Comparison of ENCODE assay signal across 21 cellular contexts in the genomic region with DNA sequence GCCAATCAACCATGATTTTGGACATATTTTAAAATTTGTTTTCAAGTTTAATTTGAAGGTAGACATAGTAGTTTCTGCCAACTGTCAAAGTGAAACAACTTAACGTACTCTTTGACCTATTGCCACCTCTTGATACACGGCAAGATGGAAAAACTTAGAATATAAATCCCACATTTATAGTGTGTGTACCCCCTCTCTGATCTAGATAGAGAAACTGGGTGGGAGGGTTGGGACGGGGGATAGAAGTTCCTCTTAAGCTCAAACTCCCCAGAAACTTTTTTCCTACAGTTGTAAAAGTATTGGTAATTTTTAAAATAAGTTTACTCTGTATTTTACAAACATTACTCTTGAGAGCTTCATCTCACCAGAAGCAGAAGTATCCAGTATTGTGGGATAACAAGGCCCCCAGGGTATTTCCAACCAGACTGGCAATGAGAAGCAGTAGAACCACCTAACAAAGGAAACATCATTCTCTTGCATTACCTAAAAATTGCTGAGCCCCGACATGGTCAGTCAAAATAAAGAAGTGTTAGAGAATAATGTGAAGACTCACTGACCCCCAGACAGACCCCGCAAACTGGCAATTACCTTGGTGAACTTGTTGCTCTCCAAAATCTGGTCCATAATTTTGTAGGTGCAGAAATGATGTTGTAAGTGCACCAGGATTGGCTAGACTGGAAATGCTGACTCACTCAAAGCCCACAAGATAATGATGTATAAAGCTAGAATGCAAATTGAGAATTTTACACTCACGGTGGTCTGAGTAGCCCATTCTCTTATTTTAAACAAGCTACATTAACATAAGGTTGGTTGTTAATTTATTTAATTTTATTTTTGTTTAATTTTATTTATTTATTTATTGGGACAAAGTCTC.
DNase-seq lines count a peak whose midpoint lies in the region; ATAC-seq, FAIRE-seq and TF ChIP-seq lines count a peak whose summit lies in the region.
"Had no signal": no experiment of that assay in that cellular context is flagged by ENCODE, and none has a peak within 500 bp of the region (broad histone marks: within the 10 kb centered on the region; RNA-seq: fewer than 3 reads in every experiment).

No MANE protein-coding gene starts in this region.

- peaks cover 5% of the 10 kb centered on the region for H3K9me3 Mint-ChIP-seq in activated T-helper 1 cell treated with anti-CD3 and anti-CD28 coated beads, Interleukin-12 subunit alpha, Interleukin-12 subunit beta, Interleukin-2, Interleukin-4 antibody, amounts not matched to agents 30 ng/mL and 10 ng/mL and 1 ng/mL, durations not matched to agents 14 hours and 24 hours and 36 hours
- H3K9me3 Mint-ChIP-seq: neural crest cell had no signal

- H3K9me3 ChIP-seq in HepG2 (ENCODE audit: low read length) (no peaks in the 10 kb centered on the region), right lobe of liver (no peaks in the 10 kb centered on the region), IMR-90 (ENCODE audit: control insufficient read depth, insufficient read depth, low read length) (no peaks in the 10 kb centered on the region), thyroid gland (no peaks in the 10 kb centered on the region), sigmoid colon (no peaks in the 10 kb centered on the region)
- H3K9me3 ChIP-seq: ascending aorta, esophagus squamous epithelium, right atrium auricular region had no signal

- peaks cover 72% of the 10 kb centered on the region for H3K4me1 Mint-ChIP-seq in activated T-helper 1 cell treated with anti-CD3 and anti-CD28 coated beads, Interleukin-12 subunit alpha, Interleukin-12 subunit beta, Interleukin-2, Interleukin-4 antibody, amounts not matched to agents 30 ng/mL and 10 ng/mL and 1 ng/mL, durations not matched to agents 14 hours and 24 hours and 36 hours (ENCODE audit: low read depth)

- POLR2A ChIA-PET in HepG2 (lab: Yijun Ruan, JAX): no interaction called here
- POLR2A ChIA-PET in IMR-90 (lab: Charles Lee; ENCODE audit: unreplicated experiment): no interaction called here

- FAIRE-seq in HepG2 (lab: Jason Lieb, UNC): no peak
- FAIRE-seq: H54, islet of Langerhans had no signal

- TF ChIP-seq CTCF in HepG2 (CRISPR knock-in tag; IDR thresholded peaks at IDR 0.05) (no peak), right lobe of liver (IDR thresholded peaks at IDR 0.05) (no peak), IMR-90 (conservative IDR thresholded peaks at IDR 0.05; ENCODE audit: low read depth, low read length) (no peak), thyroid gland (IDR thresholded peaks at IDR 0.05) (no peak), sigmoid colon (IDR thresholded peaks at IDR 0.05) (no peak)

- H3K27ac ChIP-seq in HepG2 (ENCODE audit: extremely low read length, insufficient read depth, low read length): peak overlapping the region; percentile 98
- no peak overlapping the region for H3K27ac ChIP-seq in right lobe of liver
- no peak overlapping the region for H3K27ac ChIP-seq in IMR-90 (ENCODE audit: insufficient read depth, low read length)
- peak overlapping the region; percentile 58 to 74 (median 70) for H3K27ac ChIP-seq in thyroid gland
- no peak overlapping the region for H3K27ac ChIP-seq in sigmoid colon
- H3K27ac ChIP-seq: ascending aorta, esophagus squamous epithelium, right atrium auricular region, SK-N-MC had no signal

- BruUV-seq in HepG2 (replicated peaks; lab: Mats Ljungman, UMichigan) (no TSS peak), IMR-90 (replicated peaks; lab: Mats Ljungman, UMichigan) (no TSS peak)

- TF ChIP-seq EP300 in HepG2 (IDR thresholded peaks at IDR 0.05; ENCODE audit: low read depth in 2 of 2, low read length in 2 of 2) (no peak), HepG2 (CRISPR knock-in tag; IDR thresholded peaks at IDR 0.05; ENCODE audit: borderline replicate concordance) (no peak), sigmoid colon (IDR thresholded peaks at IDR 0.05) (no peak)

- peak overlapping the region; percentile 59 for H3K4me3 Mint-ChIP-seq in activated T-helper 1 cell treated with anti-CD3 and anti-CD28 coated beads, Interleukin-12 subunit alpha, Interleukin-12 subunit beta, Interleukin-2, Interleukin-4 antibody, amounts not matched to agents 30 ng/mL and 10 ng/mL and 1 ng/mL, durations not matched to agents 14 hours and 24 hours and 36 hours
- H3K4me3 Mint-ChIP-seq: neural crest cell had no signal

- peaks cover 3% of the 10 kb centered on the region for H3K36me3 Mint-ChIP-seq in activated T-helper 1 cell treated with anti-CD3 and anti-CD28 coated beads, Interleukin-12 subunit alpha, Interleukin-12 subunit beta, Interleukin-2, Interleukin-4 antibody, amounts not matched to agents 30 ng/mL and 10 ng/mL and 1 ng/mL, durations not matched to agents 14 hours and 24 hours and 36 hours (ENCODE audit: low read depth)

- H3K4me1 ChIP-seq in HepG2 (ENCODE audit: insufficient read depth, low read length): peaks cover 73% of the 10 kb centered on the region
- H3K4me1 ChIP-seq in right lobe of liver: no peaks in the 10 kb centered on the region
- H3K4me1 ChIP-seq in IMR-90 (ENCODE audit: control insufficient read depth, insufficient read depth, low read length): no peaks in the 10 kb centered on the region
- peaks cover 26 to 29% of the 10 kb centered on the region in 2 donors for H3K4me1 ChIP-seq in thyroid gland
- H3K4me1 ChIP-seq in sigmoid colon: peaks cover 0 to 6% (median 0%) of the 10 kb centered on the region in 4 donors
- H3K4me1 ChIP-seq: ascending aorta had no signal

- TF ChIP-seq RAD21 in HepG2 (CRISPR knock-in tag; IDR thresholded peaks at IDR 0.05) (no peak), IMR-90 (IDR thresholded peaks at IDR 0.05; ENCODE audit: low read length) (no peak)

- H3K27ac Mint-ChIP-seq in activated T-helper 1 cell treated with anti-CD3 and anti-CD28 coated beads, Interleukin-12 subunit alpha, Interleukin-12 subunit beta, Interleukin-2, Interleukin-4 antibody, amounts not matched to agents 30 ng/mL and 10 ng/mL and 1 ng/mL, durations not matched to agents 14 hours and 24 hours and 36 hours: peak overlapping the region; percentile 87

- H3K56ac ChIP-seq in IMR-90 (ENCODE audit: extremely low read depth, insufficient read depth, low read length): no peak overlapping the region

- no peak overlapping the region for H2BK120ac ChIP-seq in IMR-90 (ENCODE audit: low read depth, low read length)

- no peaks in the 10 kb centered on the region for H3K27me3 Mint-ChIP-seq in activated T-helper 1 cell treated with anti-CD3 and anti-CD28 coated beads, Interleukin-12 subunit alpha, Interleukin-12 subunit beta, Interleukin-2, Interleukin-4 antibody, amounts not matched to agents 30 ng/mL and 10 ng/mL and 1 ng/mL, durations not matched to agents 14 hours and 24 hours and 36 hours (ENCODE audit: insufficient read depth)

- TF ChIP-seq POLR2A in HepG2 (IDR thresholded peaks at IDR 0.05; ENCODE audit: insufficient read depth in 1 of 2, low read depth in 2 of 2, low read length in 2 of 2) (no peak), right lobe of liver (IDR thresholded peaks at IDR 0.05) (no peak), IMR-90 (IDR thresholded peaks at IDR 0.05; ENCODE audit: low read depth, low read length) (no peak), thyroid gland (IDR thresholded peaks at IDR 0.05) (no peak), sigmoid colon (IDR thresholded peaks at IDR 0.05) (no peak)

- H3K4me2 ChIP-seq in HepG2 (ENCODE audit: low read depth, low read length): no peak overlapping the region
- no peak overlapping the region for H3K4me2 ChIP-seq in IMR-90 (ENCODE audit: low read depth, low read length)

- H3K18ac ChIP-seq in IMR-90 (ENCODE audit: low read depth, low read length): no peak overlapping the region

- DNase-seq in HepG2 (ENCODE audit: low spot score) (no peak), right lobe of liver (no peak), IMR-90 (no peak), thyroid gland (no peak), sigmoid colon (no peak)
- DNase-seq in activated T-helper 1 cell treated with anti-CD3 and anti-CD28 coated beads, Interleukin-12 subunit alpha, Interleukin-12 subunit beta, Interleukin-2, Interleukin-4 antibody, amounts not matched to agents 30 ng/mL and 10 ng/mL and 1 ng/mL, durations not matched to agents 14 hours and 24 hours and 36 hours (ENCODE audit: low spot score): no peak
- DNase-seq: activated CD8-positive, alpha-beta memory T cell treated with anti-CD3 and anti-CD28 coated beads, Interleukin-2, amount 50 U/mL, for 48 hours; DMS 273 treated with DMSO at 0.1 percent for 48 hours; esophagus squamous epithelium; KG1; mesendoderm; NCI-H1694; stimulated activated CD4-positive, alpha-beta T cell treated with anti-CD3 and anti-CD28 coated beads, Interleukin-2, amount 100 ng/mL, for 48 hours had no signal

- H3K9me1 ChIP-seq in IMR-90 (ENCODE audit: insufficient read depth, low read length): no peaks in the 10 kb centered on the region

- CTCF ChIA-PET in HepG2 (lab: Yijun Ruan, JAX; ENCODE audit: low intra/inter-chr PET ratio, low total read pairs): no interaction called here
- CTCF ChIA-PET in IMR-90 (lab: Yijun Ruan, JAX): no interaction called here

- no peak overlapping the region for H3K4me3 ChIP-seq in HepG2 (replicated peaks in 1 of 3; ENCODE audit: insufficient read depth in 1 of 3, low read depth in 2 of 3, low read length in 3 of 3)
- H3K4me3 ChIP-seq in right lobe of liver: no peak overlapping the region
- no peak overlapping the region for H3K4me3 ChIP-seq in IMR-90 (ENCODE audit: insufficient read depth, low read depth, low read length)
- H3K4me3 ChIP-seq in thyroid gland (replicated peaks in 1 of 3): no peak overlapping the region
- no peak overlapping the region for H3K4me3 ChIP-seq in sigmoid colon
- H3K4me3 ChIP-seq: ascending aorta, esophagus squamous epithelium, right atrium auricular region, SK-N-MC had no signal

- H3K27me3 ChIP-seq in HepG2 (ENCODE audit: control insufficient read depth in 1 of 2, insufficient read depth in 2 of 2, low read length in 2 of 2) (no peaks in the 10 kb centered on the region), right lobe of liver (no peaks in the 10 kb centered on the region), IMR-90 (ENCODE audit: control insufficient read depth, insufficient read depth, low read length) (no peaks in the 10 kb centered on the region), thyroid gland (no peaks in the 10 kb centered on the region), sigmoid colon (no peaks in the 10 kb centered on the region)
- H3K27me3 ChIP-seq: ascending aorta, esophagus squamous epithelium, right atrium auricular region had no signal

- H4K8ac ChIP-seq in IMR-90 (ENCODE audit: low read depth in 2 of 2, low read length in 2 of 2): no peak overlapping the region

- H4K20me1 ChIP-seq in HepG2 (ENCODE audit: insufficient read depth, low read length) (no peaks in the 10 kb centered on the region), IMR-90 (ENCODE audit: insufficient read depth, low read length) (no peaks in the 10 kb centered on the region)

- dilution Hi-C loops in IMR-90 (cut with HindIII; ENCODE audit: low sequenced_read_pairs, unreplicated experiment): no loop called here

- H2AK9ac ChIP-seq in IMR-90 (replicated peaks; ENCODE audit: low read depth, low read length, poor library complexity): no peak overlapping the region

- no peak overlapping the region for H3K4ac ChIP-seq in IMR-90 (ENCODE audit: low read depth, low read length)

- no peaks in the 10 kb centered on the region for H3K79me2 ChIP-seq in HepG2 (ENCODE audit: insufficient read depth, low read length)

- no peak overlapping the region for H4K91ac ChIP-seq in IMR-90 (ENCODE audit: insufficient read depth, low read depth, low read length)

- in situ Hi-C loops in HepG2 (cut with HindIII; ENCODE audit: extremely low pct_ligation_motif_present, low pct_unique_long_range_greater_than_20kb): no loop called here
- in situ Hi-C loops in IMR-90 (cut with MboI; ENCODE audit: low sequenced_read_pairs): no loop called here

- H2BK5ac ChIP-seq in IMR-90 (ENCODE audit: low read depth, low read length, poor library complexity, severe bottlenecking): no peak overlapping the region

- no peaks in the 10 kb centered on the region for H3K79me1 ChIP-seq in IMR-90 (ENCODE audit: low read depth in 1 of 2, low read length in 2 of 2)

- H3K14ac ChIP-seq in IMR-90 (replicated peaks; ENCODE audit: low read depth, low read length): no peak overlapping the region

- H3K36me3 ChIP-seq in HepG2 (replicated peaks in 1 of 2; ENCODE audit: control insufficient read depth in 1 of 2, insufficient read depth in 2 of 2, low read length in 2 of 2) (no peaks in the 10 kb centered on the region), right lobe of liver (no peaks in the 10 kb centered on the region), IMR-90 (ENCODE audit: control insufficient read depth, insufficient read depth, low read length) (no peaks in the 10 kb centered on the region), thyroid gland (no peaks in the 10 kb centered on the region), sigmoid colon (no peaks in the 10 kb centered on the region)
- H3K36me3 ChIP-seq: ascending aorta, esophagus squamous epithelium, right atrium auricular region had no signal

- H2BK15ac ChIP-seq in IMR-90 (ENCODE audit: low read depth, low read length): no peak overlapping the region

- ATAC-seq in HepG2: no peak
- no peak for ATAC-seq in right lobe of liver
- ATAC-seq in IMR-90 (ENCODE audit: low read depth): no peak
- ATAC-seq in HG03439 (IDR thresholded peaks at IDR 0.05; ENCODE audit: unreplicated experiment): no peak
- ATAC-seq in HG02571 (IDR thresholded peaks at IDR 0.05; ENCODE audit: unreplicated experiment): no peak

- H4K5ac ChIP-seq in IMR-90 (ENCODE audit: low read depth, low read length): no peak overlapping the region

- no peak overlapping the region for H3K23ac ChIP-seq in IMR-90 (ENCODE audit: low read depth, low read length)

- no peak overlapping the region for H2AK5ac ChIP-seq in IMR-90 (ENCODE audit: low read depth, low read length)

- 98% methylated on average over 6 of the region's 6 CpGs for WGBS in HepG2 (ENCODE audit: low lambda C conversion rate)
- WGBS in right lobe of liver (ENCODE audit: insufficient coverage, low coverage, low lambda C conversion rate, missing lambda C conversion rate): 67% methylated on average over 6 of the region's 6 CpGs
- no CpG with 5 or more reads among the region's 6 CpGs for WGBS in IMR-90 (ENCODE audit: extremely low coverage in 2 of 2, insufficient read length in 1 of 2), 2 experiments
- 49 to 56% methylated on average over 6 of the region's 6 CpGs for whole genome bisulfite sequencing in thyroid gland, 2 donors
- 75 to 86% methylated on average over 6 of the region's 6 CpGs for WGBS in sigmoid colon, 2 donors

- H3K9ac ChIP-seq in HepG2 (ENCODE audit: insufficient read depth, low read depth, low read length) (no peak overlapping the region), IMR-90 (ENCODE audit: low read depth, low read length) (no peak overlapping the region)

- intact Hi-C loops in HepG2 (cut with micrococcal nuclease; ENCODE audit: unreplicated experiment): no loop called here
- intact Hi-C loops in right lobe of liver (cut with DNase I): no loop called here
- intact Hi-C loops in IMR-90 (cut with micrococcal nuclease): no loop called here
- intact Hi-C loops in activated T-helper 1 cell treated with anti-CD3 and anti-CD28 coated beads, Interleukin-12 subunit alpha, Interleukin-12 subunit beta, Interleukin-2, Interleukin-4 antibody, amounts not matched to agents 30 ng/mL and 10 ng/mL and 1 ng/mL, durations not matched to agents 14 hours and 24 hours and 36 hours (cut with micrococcal nuclease): loop anchor here (1.0 to 10.0 kb wide), 9 partner anchors 8 to 578 kb away; a partner anchor contains a TSS
- intact Hi-C loops in thyroid gland (cut with DNase I): loop anchor here (10.0 kb wide), 1 partner anchor 152 kb away; no protein-coding TSS in a partner anchor
- intact Hi-C loops in sigmoid colon (cut with DNase I): no loop called here

- no peak overlapping the region for H2BK20ac ChIP-seq in IMR-90 (ENCODE audit: low read depth, low read length)

- H2AFZ ChIP-seq in HepG2 (ENCODE audit: low read length): no peak overlapping the region
- no peak overlapping the region for H2AFZ ChIP-seq in IMR-90 (replicated peaks; ENCODE audit: low read length, poor library complexity)

Comparison
In these comparisons a context has a peak if more than half of its experiments do, and no peak if none do; other contexts are left out.
1. H3K27ac ChIP-seq: peak in HepG2 (single experiment) and thyroid gland (3 of 3); none in right lobe of liver (0 of 3), IMR-90 (single experiment) and sigmoid colon (0 of 4).
2. intact Hi-C loops: an anchor here in activated T-helper 1 cell treated with anti-CD3 and anti-CD28 coated beads, Interleukin-12 subunit alpha, Interleukin-12 subunit beta, Interleukin-2, Interleukin-4 antibody, amounts not matched to agents 30 ng/mL and 10 ng/mL and 1 ng/mL, durations not matched to agents 14 hours and 24 hours and 36 hours (1.0 to 10.0 kb wide) and thyroid gland (10.0 kb wide); none called in HepG2, right lobe of liver, IMR-90 and sigmoid colon.